18 cellular contexts compared by ENCODE assay signal in the genomic region with DNA sequence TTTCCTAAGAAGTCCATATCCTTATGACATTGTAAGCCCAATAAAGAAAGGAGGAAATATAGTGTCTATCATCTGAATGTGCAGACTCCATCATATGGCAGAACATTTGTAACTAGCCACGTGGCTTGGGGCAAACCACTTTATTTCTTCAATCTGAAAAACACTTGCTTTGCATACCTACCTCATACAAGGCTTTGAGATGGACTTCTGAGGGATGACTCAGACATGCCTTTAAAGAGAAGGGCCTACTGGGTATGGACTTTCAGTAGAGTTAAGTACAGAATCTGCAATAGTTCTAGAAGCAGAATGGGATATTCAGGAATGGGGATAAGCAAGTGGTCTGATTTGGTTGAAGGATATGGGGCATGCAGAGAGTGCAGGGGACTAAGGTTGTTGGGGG. TPM values are rescaled to one million over a fixed set of nuclear protein-coding genes. Genes with fewer than 3 reads are reported as not detected.
DNase-seq lines count a peak whose midpoint lies in the region; ATAC-seq, FAIRE-seq and TF ChIP-seq lines count a peak whose summit lies in the region.
"Had no signal": no experiment of that assay in that cellular context is flagged by ENCODE, and none has a peak within 500 bp of the region (broad histone marks: within the 10 kb centered on the region; RNA-seq: fewer than 3 reads in every experiment).

No MANE protein-coding gene starts in this region.

- CTCF ChIA-PET in A549 (lab: Yijun Ruan, JAX), result interaction anchor here (1.2 to 45.8 kb wide), 4 partner anchors 10 to 57 kb away, joined by 3 to 2036 read pairs (median 90); a partner anchor contains a TSS

- H3K9me3 Mint-ChIP-seq in natural killer cell, result no peaks in the 10 kb centered on the region

- no peak overlapping the region for H3K27ac ChIP-seq in A549
- H3K27ac ChIP-seq in lower lobe of right lung, result no peak overlapping the region
- H3K27ac ChIP-seq: BLaER1 treated with 17β-estradiol and CSF1 and Interleukin-3, amounts not matched to agents 10 nM and 100 nM; KMS-11; SJCRH30 had no signal

- ATAC-seq in A549 (no peak), lower lobe of right lung (no peak), natural killer cell (no peak), GM21825 (IDR thresholded peaks at IDR 0.05; ENCODE audit: unreplicated experiment) (no peak)
- ATAC-seq: PC-3 had no signal

- intact Hi-C loops in lower lobe of right lung (cut with DNase I), result no loop called here
- intact Hi-C loops in natural killer cell (cut with micrococcal nuclease), result no loop called here

- no peak for TF ChIP-seq POLR2A in A549 (IDR thresholded peaks at IDR 0.05; ENCODE audit: low read length)

- H3K9me3 ChIP-seq in A549, result no peaks in the 10 kb centered on the region
- no peaks in the 10 kb centered on the region for H3K9me3 ChIP-seq in lower lobe of right lung
- H3K9me3 ChIP-seq: BLaER1 treated with 17β-estradiol and CSF1 and Interleukin-3, amounts not matched to agents 10 nM and 100 nM; SJCRH30 had no signal

- H3K27ac Mint-ChIP-seq in natural killer cell, result no peak overlapping the region

- no peaks in the 10 kb centered on the region for H3K4me1 Mint-ChIP-seq in natural killer cell

- peaks cover 3 to 8% of the 10 kb centered on the region in 2 donors for H3K27me3 Mint-ChIP-seq in natural killer cell (ENCODE audit: low read depth in 2 of 2)

- POLR2A ChIA-PET in A549 (lab: Yijun Ruan, JAX), result interaction anchor here (1.4 kb wide), 1 partner anchor 12 kb away, joined by 4 read pairs; a partner anchor contains a TSS

- TF ChIP-seq CTCF in A549 (IDR thresholded peaks at IDR 0.05) (no peak), bronchial epithelial cell (IDR thresholded peaks at IDR 0.05; ENCODE audit: insufficient read depth, low read length, severe bottlenecking) (no peak), lower lobe of right lung (IDR thresholded peaks at IDR 0.05) (no peak), natural killer cell (IDR thresholded peaks at IDR 0.05) (no peak)

- TF ChIP-seq EP300 in A549 (IDR thresholded peaks at IDR 0.05), result no peak

- peaks cover 20% of the 10 kb centered on the region for H3K4me1 ChIP-seq in A549
- peaks cover 16% of the 10 kb centered on the region for H3K4me1 ChIP-seq in lower lobe of right lung

- no peak for TF ChIP-seq RAD21 in A549 (conservative IDR thresholded peaks at IDR 0.05 in 1 of 2, IDR thresholded peaks at IDR 0.05 in 1 of 2)

- no peak overlapping the region for H3K4me3 Mint-ChIP-seq in natural killer cell

- H3K4me3 ChIP-seq in A549 (no peak overlapping the region), bronchial epithelial cell (ENCODE audit: low read depth, low read length) (no peak overlapping the region), lower lobe of right lung (no peak overlapping the region)
- H3K4me3 ChIP-seq: BLaER1 treated with 17β-estradiol and CSF1 and Interleukin-3, amounts not matched to agents 10 nM and 100 nM; SJCRH30 had no signal

- no peak for DNase-seq in A549 (ENCODE audit: low read depth in 1 of 2, low spot score in 1 of 2)
- peak; percentile 18 for DNase-seq in HT1080 (ENCODE audit: low read depth)
- peak; percentile 29 for DNase-seq in SW480 (ENCODE audit: low spot score)
- peak; percentile 45 for DNase-seq in bronchial epithelial cell (ENCODE audit: low read depth)
- DNase-seq in NCI-H526 (lab: John Stamatoyannopoulos, UW), result no peak
- no peak for DNase-seq in lower lobe of right lung
- no peak for DNase-seq in natural killer cell
- DNase-seq: DND-41, MM.1S, NCI-H1092 treated with DMSO at 0.1 percent for 48 hours, NCI-H1694 treated with DMSO at 0.1 percent for 48 hours, PC-3, SJCRH30 had no signal

- no peaks in the 10 kb centered on the region for H3K36me3 Mint-ChIP-seq in natural killer cell

- WGBS in A549 (ENCODE audit: missing lambda C conversion rate), result 38% methylated on average over 1 of the region's 1 CpG

- H3K4me2 ChIP-seq in A549, result no peak overlapping the region
- H3K4me2 ChIP-seq: BLaER1 treated with 17β-estradiol and CSF1 and Interleukin-3, amounts not matched to agents 10 nM and 100 nM; KMS-11 had no signal

- FAIRE-seq in A549 (lab: Jason Lieb, UNC) (peak; percentile 82), bronchial epithelial cell (lab: Jason Lieb, UNC) (no peak)
- FAIRE-seq: A204.1, H54 had no signal

- H3K36me3 ChIP-seq in bronchial epithelial cell (ENCODE audit: control insufficient read depth, insufficient read depth, low read length), result no peaks in the 10 kb centered on the region
- no peaks in the 10 kb centered on the region for H3K36me3 ChIP-seq in lower lobe of right lung
- H3K36me3 ChIP-seq: BLaER1 treated with 17β-estradiol and CSF1 and Interleukin-3, amounts not matched to agents 10 nM and 100 nM; SJCRH30 had no signal

- H3K27me3 ChIP-seq in bronchial epithelial cell (ENCODE audit: control insufficient read depth, insufficient read depth, low read length) (no peaks in the 10 kb centered on the region), lower lobe of right lung (ENCODE audit: low read depth) (no peaks in the 10 kb centered on the region)
- H3K27me3 ChIP-seq: BLaER1 treated with 17β-estradiol and CSF1 and Interleukin-3, amounts not matched to agents 10 nM and 100 nM; SJCRH30 had no signal

TF ChIP-seq in A549, 52 proteins besides CTCF, POLR2A, EP300 and RAD21:
- TF ChIP-seq NFE2L2 (conservative IDR thresholded peaks at IDR 0.05; ENCODE audit: low read length) (no peak), RCOR1 (IDR thresholded peaks at IDR 0.05; ENCODE audit: low read depth, low read length) (no peak), HEYL (CRISPR knock-in tag; IDR thresholded peaks at IDR 0.05) (no peak), GATA3 (IDR thresholded peaks at IDR 0.05; ENCODE audit: borderline replicate concordance) (no peak), ZFP36 (IDR thresholded peaks at IDR 0.05; ENCODE audit: borderline replicate concordance, partially characterized antibody) (no peak), HDAC2 (IDR thresholded peaks at IDR 0.05) (no peak), CHD4 (IDR thresholded peaks at IDR 0.05; ENCODE audit: borderline replicate concordance) (no peak), HOXA7 (CRISPR knock-in tag; IDR thresholded peaks at IDR 0.05) (no peak), MAFK (IDR thresholded peaks at IDR 0.05; ENCODE audit: partially characterized antibody) (no peak), CHD2 (IDR thresholded peaks at IDR 0.05; ENCODE audit: low read length, partially characterized antibody) (no peak), HOXB13 (CRISPR knock-in tag; IDR thresholded peaks at IDR 0.05; ENCODE audit: low read depth) (no peak), FOXS1 (CRISPR knock-in tag; IDR thresholded peaks at IDR 0.05) (no peak), CEBPB (IDR thresholded peaks at IDR 0.05) (no peak), RFX5 (IDR thresholded peaks at IDR 0.05) (no peak), CBX8 (IDR thresholded peaks at IDR 0.05) (no peak), RNF2 (IDR thresholded peaks at IDR 0.05; ENCODE audit: borderline replicate concordance, low read depth) (no peak)
- TF ChIP-seq, protein P1, sequence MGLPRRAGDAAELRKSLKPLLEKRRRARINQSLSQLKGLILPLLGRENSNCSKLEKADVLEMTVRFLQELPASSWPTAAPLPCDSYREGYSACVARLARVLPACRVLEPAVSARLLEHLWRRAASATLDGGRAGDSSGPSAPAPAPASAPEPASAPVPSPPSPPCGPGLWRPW (IDR thresholded peaks at IDR 0.05), result no peak
- TF ChIP-seq, protein P2, sequence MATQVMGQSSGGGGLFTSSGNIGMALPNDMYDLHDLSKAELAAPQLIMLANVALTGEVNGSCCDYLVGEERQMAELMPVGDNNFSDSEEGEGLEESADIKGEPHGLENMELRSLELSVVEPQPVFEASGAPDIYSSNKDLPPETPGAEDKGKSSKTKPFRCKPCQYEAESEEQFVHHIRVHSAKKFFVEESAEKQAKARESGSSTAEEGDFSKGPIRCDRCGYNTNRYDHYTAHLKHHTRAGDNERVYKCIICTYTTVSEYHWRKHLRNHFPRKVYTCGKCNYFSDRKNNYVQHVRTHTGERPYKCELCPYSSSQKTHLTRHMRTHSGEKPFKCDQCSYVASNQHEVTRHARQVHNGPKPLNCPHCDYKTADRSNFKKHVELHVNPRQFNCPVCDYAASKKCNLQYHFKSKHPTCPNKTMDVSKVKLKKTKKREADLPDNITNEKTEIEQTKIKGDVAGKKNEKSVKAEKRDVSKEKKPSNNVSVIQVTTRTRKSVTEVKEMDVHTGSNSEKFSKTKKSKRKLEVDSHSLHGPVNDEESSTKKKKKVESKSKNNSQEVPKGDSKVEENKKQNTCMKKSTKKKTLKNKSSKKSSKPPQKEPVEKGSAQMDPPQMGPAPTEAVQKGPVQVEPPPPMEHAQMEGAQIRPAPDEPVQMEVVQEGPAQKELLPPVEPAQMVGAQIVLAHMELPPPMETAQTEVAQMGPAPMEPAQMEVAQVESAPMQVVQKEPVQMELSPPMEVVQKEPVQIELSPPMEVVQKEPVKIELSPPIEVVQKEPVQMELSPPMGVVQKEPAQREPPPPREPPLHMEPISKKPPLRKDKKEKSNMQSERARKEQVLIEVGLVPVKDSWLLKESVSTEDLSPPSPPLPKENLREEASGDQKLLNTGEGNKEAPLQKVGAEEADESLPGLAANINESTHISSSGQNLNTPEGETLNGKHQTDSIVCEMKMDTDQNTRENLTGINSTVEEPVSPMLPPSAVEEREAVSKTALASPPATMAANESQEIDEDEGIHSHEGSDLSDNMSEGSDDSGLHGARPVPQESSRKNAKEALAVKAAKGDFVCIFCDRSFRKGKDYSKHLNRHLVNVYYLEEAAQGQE (IDR thresholded peaks at IDR 0.05), result no peak
- TF ChIP-seq, protein P3, sequence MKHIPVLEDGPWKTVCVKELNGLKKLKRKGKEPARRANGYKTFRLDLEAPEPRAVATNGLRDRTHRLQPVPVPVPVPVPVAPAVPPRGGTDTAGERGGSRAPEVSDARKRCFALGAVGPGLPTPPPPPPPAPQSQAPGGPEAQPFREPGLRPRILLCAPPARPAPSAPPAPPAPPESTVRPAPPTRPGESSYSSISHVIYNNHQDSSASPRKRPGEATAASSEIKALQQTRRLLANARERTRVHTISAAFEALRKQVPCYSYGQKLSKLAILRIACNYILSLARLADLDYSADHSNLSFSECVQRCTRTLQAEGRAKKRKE (CRISPR knock-in tag; IDR thresholded peaks at IDR 0.05; ENCODE audit: low read depth), result no peak

RNA-seq across cellular contexts. Expression of a gene that starts 12.0 kb away (rescaled TPM):
- polyA plus RNA-seq in A549 (2011; rRNA removed) (66.0 and 70.4 TPM in 2 replicates), A549 (2017; fragmentation: RNase III; extraction: RNeasy Plus Mini Kit Qiagen cat#74134 plus additional on column Dnase treatment) (32.0 to 33.9 TPM (median 33.2 TPM) in 3 replicates)
- polyA plus RNA-seq in A549 (2012; cell fraction: cytosol; rRNA removed), result 31.6 and 32.6 TPM in 2 replicates
- polyA plus RNA-seq in A549 (2012; cell fraction: nucleus; rRNA removed), result 43.4 and 61.7 TPM in 2 replicates
- 94.3 and 110 TPM in 2 replicates for polyA minus RNA-seq in A549 (2011; rRNA and poly(A)+ RNA removed)
- total RNA-seq in HT1080 (2014; rRNA removed; shearing (Covaris generic)), result 49.2 and 58.9 TPM in 2 replicates
- 19.2 and 25.2 TPM in 2 replicates for polyA plus RNA-seq in HT1080 (2015; cell fraction: cytosol; rRNA removed)
- 47.4 and 51.4 TPM in 2 replicates for polyA plus RNA-seq in HT1080 (2015; cell fraction: nucleus; rRNA removed)
- total RNA-seq in bronchial epithelial cell (24.7 and 32.9 TPM in 2 replicates), lower lobe of right lung (56.7 TPM), natural killer cell (100 to 1,000 TPM in 2 of 3 donors, 10 to 100 TPM in 1; 88.3 to 106 (median 105) TPM)

Comparison
In these comparisons a context has a peak if more than half of its experiments do, and no peak if none do; other contexts are left out.
1. DNase-seq: peak in HT1080 (single experiment), SW480 (single experiment) and bronchial epithelial cell (single experiment); none in A549 (0 of 2), NCI-H526 (0 of 2), lower lobe of right lung (single experiment) and natural killer cell (single experiment).